Comparison of ENCODE assay signal across 18 cellular contexts in the genomic region with DNA sequence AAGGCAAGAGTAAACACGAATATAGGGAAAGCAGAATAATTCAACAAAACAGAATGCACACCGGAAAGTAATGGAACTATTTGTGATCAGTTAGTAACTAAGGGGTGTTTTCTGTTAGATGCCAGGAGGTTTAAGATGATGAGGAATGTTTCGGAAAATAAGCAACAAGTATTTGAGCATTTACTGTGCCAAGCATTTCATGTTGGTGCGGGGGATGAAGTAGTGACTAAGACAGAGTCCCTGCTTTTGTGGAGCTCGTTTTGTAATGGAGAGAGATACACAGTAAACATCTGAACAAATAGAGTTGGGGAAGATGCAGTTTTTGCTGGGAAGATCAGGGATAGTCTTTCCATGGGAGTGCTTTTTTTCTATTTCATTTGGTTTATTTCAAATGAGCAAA.
A peak's percentile ranks its signal among the peaks of the same experiment; 100 is the strongest.
DNase-seq lines count a peak whose midpoint lies in the region; ATAC-seq, FAIRE-seq and TF ChIP-seq lines count a peak whose summit lies in the region.
"Had no signal": no experiment of that assay in that cellular context is flagged by ENCODE, and none has a peak within 500 bp of the region (broad histone marks: within the 10 kb centered on the region; RNA-seq: fewer than 3 reads in every experiment).

No MANE protein-coding gene starts in this region.

- DNase-seq in cardiac muscle cell (ENCODE audit: low read depth in 1 of 2, low spot score in 1 of 2) (peak in 1 of 2 donors; percentile 77), right atrium auricular region (ENCODE audit: low spot score) (no peak), astrocyte (ENCODE audit: low read depth) (peak; percentile 74), left lung (no peak), hypothalamus (lab: John Stamatoyannopoulos, UW) (no peak), NOMO-1 treated with dmso at 0.1 percent for 144 hours (lab: John Stamatoyannopoulos, UW; ENCODE audit: unreplicated experiment) (no peak), inferior parietal cortex (ENCODE audit: extremely low spot score) (no peak)
- no peak for DNase-seq in stimulated activated naive CD8-positive, alpha-beta T cell treated with anti-CD3 and anti-CD28 coated beads, Interleukin-15, amount 100 ng/mL, for 72 hours
- DNase-seq: activated CD4-positive, CD25-positive, alpha-beta regulatory T cell; activated CD8-positive, alpha-beta memory T cell treated with anti-CD3 and anti-CD28 coated beads, Interleukin-2, amount 50 U/mL, for 4 hours; activated naive CD4-positive, alpha-beta T cell treated with anti-CD3 and anti-CD28 coated beads, Interleukin-2, amount 50 U/mL, for 16 hours; AML-193; DMS 273 treated with DMSO at 0.1 percent for 48 hours; MM.1S; NCI-H187; NCI-H526; PC-9 had no signal

- H3K4me3 ChIP-seq in cardiac muscle cell: no peak overlapping the region
- H3K4me3 ChIP-seq in right atrium auricular region: no peak overlapping the region
- no peak overlapping the region for H3K4me3 ChIP-seq in astrocyte (ENCODE audit: insufficient read depth, low read depth, low read length)
- H3K4me3 ChIP-seq in left lung: no peak overlapping the region
- H3K4me3 ChIP-seq: PC-9 had no signal

- H3K27ac Mint-ChIP-seq in astrocyte (ENCODE audit: unreplicated experiment): no peak overlapping the region
- no peak overlapping the region for H3K27ac Mint-ChIP-seq in stimulated activated naive CD8-positive, alpha-beta T cell treated with anti-CD3 and anti-CD28 coated beads, Interleukin-15, amount 100 ng/mL, for 72 hours

- peak; percentile 30 for ATAC-seq in left lung
- no peak for ATAC-seq in stimulated activated naive CD8-positive, alpha-beta T cell treated with anti-CD3 and anti-CD28 coated beads, Interleukin-15, amount 100 ng/mL, for 72 hours

- peaks cover 99% of the 10 kb centered on the region for H3K79me2 ChIP-seq in astrocyte (ENCODE audit: insufficient read depth, low read length)

- H4K20me1 ChIP-seq in astrocyte (ENCODE audit: insufficient read depth, low read length): peaks cover 83% of the 10 kb centered on the region

- no peak overlapping the region for H2AFZ ChIP-seq in astrocyte (ENCODE audit: low read depth, low read length)
- H2AFZ ChIP-seq: PC-9 had no signal

- no peaks in the 10 kb centered on the region for H3K27me3 Mint-ChIP-seq in astrocyte (ENCODE audit: low read depth, unreplicated experiment)
- H3K27me3 Mint-ChIP-seq in stimulated activated naive CD8-positive, alpha-beta T cell treated with anti-CD3 and anti-CD28 coated beads, Interleukin-15, amount 100 ng/mL, for 72 hours: no peaks in the 10 kb centered on the region

- H3K4me1 ChIP-seq in cardiac muscle cell (ENCODE audit: low read depth) (peaks cover 22% of the 10 kb centered on the region), right atrium auricular region (peaks cover 0 to 81% of the 10 kb centered on the region in 2 donors), astrocyte (ENCODE audit: insufficient read depth, low read length) (peaks cover 14% of the 10 kb centered on the region), left lung (peaks cover 6 to 56% of the 10 kb centered on the region in 2 donors)

- FAIRE-seq in astrocyte (lab: Jason Lieb, UNC): peak; percentile 13
- FAIRE-seq: HTR-8/SVneo had no signal

- no peak overlapping the region for H3K9ac ChIP-seq in astrocyte (ENCODE audit: low read length)

- H3K36me3 ChIP-seq in cardiac muscle cell: no peaks in the 10 kb centered on the region
- no peaks in the 10 kb centered on the region for H3K36me3 ChIP-seq in right atrium auricular region
- H3K36me3 ChIP-seq in astrocyte (ENCODE audit: insufficient read depth, low read length): no peaks in the 10 kb centered on the region
- no peaks in the 10 kb centered on the region for H3K36me3 ChIP-seq in left lung

- intact Hi-C loops in left lung (cut with DNase I): no loop called here

- H3K9me3 ChIP-seq in cardiac muscle cell (ENCODE audit: low read depth) (no peaks in the 10 kb centered on the region), right atrium auricular region (no peaks in the 10 kb centered on the region), astrocyte (ENCODE audit: insufficient read depth, low read depth, low read length) (no peaks in the 10 kb centered on the region), left lung (no peaks in the 10 kb centered on the region)

- TF ChIP-seq CTCF in cardiac muscle cell (IDR thresholded peaks at IDR 0.05; ENCODE audit: low read depth, low read length) (no peak), right atrium auricular region (IDR thresholded peaks at IDR 0.05) (no peak), astrocyte (IDR thresholded peaks at IDR 0.05; ENCODE audit: insufficient read depth, low read depth, low read length) (no peak), left lung (IDR thresholded peaks at IDR 0.05) (no peak)

- H3K4me1 Mint-ChIP-seq in astrocyte (ENCODE audit: low read depth, unreplicated experiment): peaks cover 39% of the 10 kb centered on the region
- H3K4me1 Mint-ChIP-seq in stimulated activated naive CD8-positive, alpha-beta T cell treated with anti-CD3 and anti-CD28 coated beads, Interleukin-15, amount 100 ng/mL, for 72 hours: peaks cover 84% of the 10 kb centered on the region

- H3K27me3 ChIP-seq in cardiac muscle cell (no peaks in the 10 kb centered on the region), right atrium auricular region (no peaks in the 10 kb centered on the region), astrocyte (ENCODE audit: insufficient read depth, low read length) (no peaks in the 10 kb centered on the region), left lung (no peaks in the 10 kb centered on the region)

- no peaks in the 10 kb centered on the region for H3K9me3 Mint-ChIP-seq in astrocyte (ENCODE audit: unreplicated experiment)
- no peaks in the 10 kb centered on the region for H3K9me3 Mint-ChIP-seq in stimulated activated naive CD8-positive, alpha-beta T cell treated with anti-CD3 and anti-CD28 coated beads, Interleukin-15, amount 100 ng/mL, for 72 hours

- H3K4me2 ChIP-seq in astrocyte (ENCODE audit: low read length): peak overlapping the region; percentile 45
- H3K4me2 ChIP-seq: PC-9 had no signal

- H3K36me3 Mint-ChIP-seq in astrocyte (ENCODE audit: low read depth, unreplicated experiment): peaks cover 5% of the 10 kb centered on the region

- peak overlapping the region; percentile 38 for H3K27ac ChIP-seq in cardiac muscle cell
- no peak overlapping the region for H3K27ac ChIP-seq in right atrium auricular region
- H3K27ac ChIP-seq in astrocyte (ENCODE audit: low read depth, low read length): no peak overlapping the region
- H3K27ac ChIP-seq in left lung: no peak overlapping the region
- H3K27ac ChIP-seq: PC-9 had no signal

- H3K4me3 Mint-ChIP-seq in astrocyte (ENCODE audit: unreplicated experiment): no peak overlapping the region
- H3K4me3 Mint-ChIP-seq in stimulated activated naive CD8-positive, alpha-beta T cell treated with anti-CD3 and anti-CD28 coated beads, Interleukin-15, amount 100 ng/mL, for 72 hours: no peak overlapping the region
